In the genomic region with DNA sequence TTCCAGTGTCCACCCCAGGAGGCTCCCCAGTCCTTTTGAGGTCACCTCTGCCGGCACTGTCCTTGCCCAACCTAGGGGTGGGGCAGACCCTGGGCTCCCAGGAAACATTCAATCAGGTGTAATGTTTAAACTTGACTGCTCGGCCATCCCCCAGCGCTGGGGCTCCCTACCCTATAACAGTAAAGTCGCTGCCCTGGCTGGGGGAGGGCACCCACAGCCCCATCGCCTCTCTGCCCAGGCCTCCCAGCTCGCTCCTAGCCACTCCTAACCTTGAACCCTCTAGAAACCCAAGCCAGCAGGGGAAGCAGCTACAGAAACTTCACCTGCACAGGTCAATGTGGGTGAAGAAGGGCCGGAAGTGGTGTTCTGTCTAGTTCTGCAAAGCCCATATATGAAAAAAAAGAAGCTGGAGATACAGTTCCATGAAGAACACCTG, we compare ENCODE assay signal across 1 cellular context.
TF ChIP-seq lines count a peak whose summit lies in the region.

No MANE protein-coding gene starts in this region.

TF ChIP-seq in GM12878, 131 proteins besides CTCF, POLR2A, EP300 and RAD21 (continued from another document):
- TF ChIP-seq, protein P1, sequence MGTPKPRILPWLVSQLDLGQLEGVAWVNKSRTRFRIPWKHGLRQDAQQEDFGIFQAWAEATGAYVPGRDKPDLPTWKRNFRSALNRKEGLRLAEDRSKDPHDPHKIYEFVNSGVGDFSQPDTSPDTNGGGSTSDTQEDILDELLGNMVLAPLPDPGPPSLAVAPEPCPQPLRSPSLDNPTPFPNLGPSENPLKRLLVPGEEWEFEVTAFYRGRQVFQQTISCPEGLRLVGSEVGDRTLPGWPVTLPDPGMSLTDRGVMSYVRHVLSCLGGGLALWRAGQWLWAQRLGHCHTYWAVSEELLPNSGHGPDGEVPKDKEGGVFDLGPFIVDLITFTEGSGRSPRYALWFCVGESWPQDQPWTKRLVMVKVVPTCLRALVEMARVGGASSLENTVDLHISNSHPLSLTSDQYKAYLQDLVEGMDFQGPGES (IDR thresholded peaks at IDR 0.05): no peak
TF ChIP-seq in GM12878: peak in this region for 2.
